ENCODE assay signal across 8 cellular contexts in genomic region chr1:23394664-23395063, GRCh38. TPM values are rescaled to one million over a fixed set of nuclear protein-coding genes. Genes with fewer than 3 reads are reported as not detected.
DNase-seq lines count a peak whose midpoint lies in the region; ATAC-seq and TF ChIP-seq lines count a peak whose summit lies in the region.

No MANE protein-coding gene starts in this region.

- peak overlapping the region; percentile 27 for H2AFZ ChIP-seq in GM23248

- H3K27ac ChIP-seq in GM23248 (peak overlapping the region; percentile 89), brain microvascular endothelial cell (peak overlapping the region; percentile 49), skeletal muscle tissue (ENCODE audit: low read depth, low read length) (peak overlapping the region; percentile 88)

- no peaks in the 10 kb centered on the region for H3K36me3 Mint-ChIP-seq in activated T-helper 17 cell treated with anti-CD3 and anti-CD28 coated beads, Interleukin-2, amount 50 U/mL, for 72 hours (ENCODE audit: low read depth)

- H3K9me3 ChIP-seq in GM23248 (ENCODE audit: low read depth), result no peaks in the 10 kb centered on the region
- H3K9me3 ChIP-seq in skeletal muscle tissue (ENCODE audit: control insufficient read depth in 3 of 3, low read length in 3 of 3), result no peaks in the 10 kb centered on the region

- H3K9me3 Mint-ChIP-seq in activated T-helper 17 cell treated with anti-CD3 and anti-CD28 coated beads, Interleukin-2, amount 50 U/mL, for 72 hours, result no peaks in the 10 kb centered on the region

- H3K27ac Mint-ChIP-seq in activated T-helper 17 cell treated with anti-CD3 and anti-CD28 coated beads, Interleukin-2, amount 50 U/mL, for 72 hours, result no peak overlapping the region

- H3K9ac ChIP-seq in GM23248 (peak overlapping the region; percentile 60), skeletal muscle tissue (ENCODE audit: low read depth in 1 of 3, low read length in 3 of 3) (no peak overlapping the region)

- H3K4me1 ChIP-seq in GM23248 (ENCODE audit: insufficient read depth) (peaks cover 25% of the 10 kb centered on the region), skeletal muscle tissue (ENCODE audit: control insufficient read depth in 3 of 3, insufficient read depth in 3 of 3, low read length in 3 of 3) (peaks cover 22 to 45% (median 27%) of the 10 kb centered on the region in 3 donors)

- no peaks in the 10 kb centered on the region for H3K9me2 ChIP-seq in GM23248 (ENCODE audit: insufficient read depth)

- H3K79me2 ChIP-seq in GM23248 (ENCODE audit: insufficient read depth), result no peaks in the 10 kb centered on the region

- ATAC-seq in activated T-helper 17 cell treated with anti-CD3 and anti-CD28 coated beads, Interleukin-2, amount 50 U/mL, for 72 hours (replicated peaks), result no peak

- no peaks in the 10 kb centered on the region for H3K4me1 Mint-ChIP-seq in activated T-helper 17 cell treated with anti-CD3 and anti-CD28 coated beads, Interleukin-2, amount 50 U/mL, for 72 hours

- no peaks in the 10 kb centered on the region for H3K27me3 ChIP-seq in GM23248 (replicated peaks; ENCODE audit: insufficient read depth)
- no peaks in the 10 kb centered on the region for H3K27me3 ChIP-seq in brain microvascular endothelial cell (replicated peaks)
- H3K27me3 ChIP-seq in skeletal muscle tissue (ENCODE audit: control insufficient read depth in 3 of 3, insufficient read depth in 3 of 3, low read length in 3 of 3), result no peaks in the 10 kb centered on the region

- H3K4me2 ChIP-seq in GM23248 (ENCODE audit: unreplicated experiment), result peak overlapping the region; percentile 52

- in situ Hi-C loops in GM23248 (cut with MboI) (no loop called here), brain microvascular endothelial cell (cut with HindIII; ENCODE audit: low pct_ligation_motif_present, low sequenced_read_pairs) (no loop called here)

- H3K36me3 ChIP-seq in GM23248 (ENCODE audit: low read depth) (no peaks in the 10 kb centered on the region), brain microvascular endothelial cell (replicated peaks) (no peaks in the 10 kb centered on the region), skeletal muscle tissue (ENCODE audit: control insufficient read depth in 3 of 3, insufficient read depth in 3 of 3, low read length in 3 of 3) (peaks cover 15 to 48% (median 27%) of the 10 kb centered on the region in 3 donors)

- H3K27me3 Mint-ChIP-seq in activated T-helper 17 cell treated with anti-CD3 and anti-CD28 coated beads, Interleukin-2, amount 50 U/mL, for 72 hours, result no peaks in the 10 kb centered on the region

- H3K4me3 ChIP-seq in GM23248, result peak overlapping the region; percentile 38
- H3K4me3 ChIP-seq in brain microvascular endothelial cell (ENCODE audit: low read depth, low read length), result no peak overlapping the region
- H3K4me3 ChIP-seq in skeletal muscle tissue (ENCODE audit: low read length in 3 of 3), result peak overlapping the region in 1 of 3 donors; percentile 20

- peak; percentile 91 for DNase-seq in GM23248
- peak; percentile 47 for DNase-seq in brain microvascular endothelial cell
- DNase-seq in islet precursor cell, result peak; percentile 69
- DNase-seq in SKM-1 treated with dmso at 0.1 percent for 144 hours (lab: John Stamatoyannopoulos, UW; ENCODE audit: unreplicated experiment), result no peak
- DNase-seq in amniotic stem cell (lab: John Stamatoyannopoulos, UW), result no peak
- no peak for DNase-seq in NK-92 treated with Interleukin-12 subunit alpha and Interleukin-12 subunit beta, amount 100 ng/mL, for 24 hours (lab: John Stamatoyannopoulos, UW)

- no peak overlapping the region for H3K4me3 Mint-ChIP-seq in activated T-helper 17 cell treated with anti-CD3 and anti-CD28 coated beads, Interleukin-2, amount 50 U/mL, for 72 hours

- no peaks in the 10 kb centered on the region for H4K20me1 ChIP-seq in GM23248 (ENCODE audit: insufficient read depth)

- H3F3A ChIP-seq in GM23248 (ENCODE audit: insufficient read depth), result peaks cover 27% of the 10 kb centered on the region

- WGBS in GM23248 (ENCODE audit: low coverage in 1 of 2, low lambda C conversion rate in 2 of 2, missing lambda C conversion rate in 2 of 2), 2 experiments, result 2 to 3% methylated on average over 7 of the region's 7 CpGs

- TF ChIP-seq CTCF in brain microvascular endothelial cell (IDR thresholded peaks at IDR 0.05; ENCODE audit: low read depth, low read length, missing control alignments), result peak; percentile 27

RNA-seq across cellular contexts. Expression of gene ZNF436, which starts 25.0 kb away (rescaled TPM):
- total RNA-seq in GM23248 (2014; rRNA removed; shearing (Covaris generic)), result 14.0 and 16.2 TPM in 2 replicates
- 8.1 and 9.4 TPM in 2 replicates for polyA plus RNA-seq in GM23248 (2016; fragmentation: Nextera tagmentation; extraction: Ambion mirVana)
- 67.3 TPM for total RNA-seq in skeletal muscle tissue
- 10 to 100 TPM in 1 of 2 donors, 1 to 10 TPM in 1; 4.7 to 10.7 TPM for total RNA-seq in activated T-helper 17 cell treated with anti-CD3 and anti-CD28 coated beads, Interleukin-2, amount 50 U/mL, for 72 hours

RNA-seq across cellular contexts. Expression of gene TCEA3, which starts 29.9 kb away (rescaled TPM):
- 9.2 and 16.3 TPM in 2 replicates for total RNA-seq in GM23248 (2014; rRNA removed; shearing (Covaris generic))
- polyA plus RNA-seq in GM23248 (2016; fragmentation: Nextera tagmentation; extraction: Ambion mirVana), result 21.3 and 23.2 TPM in 2 replicates
- total RNA-seq in skeletal muscle tissue, result 314 TPM
- total RNA-seq in activated T-helper 17 cell treated with anti-CD3 and anti-CD28 coated beads, Interleukin-2, amount 50 U/mL, for 72 hours, result 10 to 100 TPM in 1 of 2 donors, 1 to 10 TPM in 1; 1.3 to 33.2 TPM

RNA-seq across cellular contexts. Expression of gene HNRNPR, which starts 50.6 kb away (rescaled TPM):
- 77.5 and 91.6 TPM in 2 replicates for total RNA-seq in GM23248 (2014; rRNA removed; shearing (Covaris generic))
- polyA plus RNA-seq in GM23248 (2016; fragmentation: Nextera tagmentation; extraction: Ambion mirVana), result 124 and 126 TPM in 2 replicates
- 83.5 TPM for total RNA-seq in skeletal muscle tissue
- 100 to 1,000 TPM; 110 to 193 TPM for total RNA-seq in activated T-helper 17 cell treated with anti-CD3 and anti-CD28 coated beads, Interleukin-2, amount 50 U/mL, for 72 hours

Comparison
In these comparisons a context has a peak if more than half of its experiments do, and no peak if none do; other contexts are left out.
1. DNase-seq: peak in GM23248 (single experiment), brain microvascular endothelial cell (single experiment) and islet precursor cell (single experiment); none in SKM-1 treated with dmso at 0.1 percent for 144 hours (single experiment), amniotic stem cell (single experiment) and NK-92 treated with Interleukin-12 subunit alpha and Interleukin-12 subunit beta, amount 100 ng/mL, for 24 hours (single experiment).
2. Peak in every context shown above with its lines, with median percentiles within 50 percentile points of each other: H3K27ac ChIP-seq.